ENCODE assay signal across 1 cellular context in the genomic region with DNA sequence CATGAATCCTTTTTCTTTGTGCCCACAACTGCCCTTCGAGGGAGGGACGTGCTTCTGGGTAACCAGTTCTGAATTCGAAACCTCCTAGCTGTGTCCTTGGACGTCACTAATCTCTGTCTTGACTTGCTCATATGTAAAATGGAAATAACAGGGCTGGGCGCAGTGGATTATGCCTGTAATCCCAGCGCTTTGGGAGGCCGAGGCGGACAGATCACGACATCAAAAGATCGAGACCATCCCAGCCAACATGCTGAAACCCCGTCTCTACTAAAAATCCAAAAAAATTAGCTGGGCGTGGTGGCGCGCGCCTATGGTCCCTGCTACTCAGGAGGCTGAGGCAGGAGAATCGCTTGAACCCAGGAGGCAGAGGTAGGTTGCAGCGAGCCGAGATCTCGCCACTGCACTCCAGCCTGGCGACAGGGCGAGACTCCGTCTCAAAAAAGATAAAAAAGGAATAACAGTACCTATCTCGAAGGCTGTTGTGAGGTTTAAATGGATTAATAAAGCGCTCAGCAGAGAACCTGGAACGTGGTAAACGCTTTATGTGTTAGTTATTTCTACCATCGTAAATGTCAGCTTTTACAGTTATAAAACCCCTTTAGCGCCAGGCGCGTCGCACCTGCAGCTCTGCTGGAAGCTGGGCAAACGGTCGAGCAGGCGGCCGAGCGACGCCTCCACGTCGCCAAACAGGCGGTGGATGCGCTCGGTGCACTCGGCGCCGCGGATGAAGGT.
A peak's percentile ranks its signal among the peaks of the same experiment; 100 is the strongest.
TF ChIP-seq lines count a peak whose summit lies in the region.

No MANE protein-coding gene starts in this region.

TF ChIP-seq in HepG2, 621 proteins besides CTCF, POLR2A, EP300 and RAD21 (continues in another document):
- TF ChIP-seq ZFAT (CRISPR knock-in tag; conservative IDR thresholded peaks at IDR 0.05) = 0 out of 2 replicates have a peak, but pooled peaks have one; percentile 20
- TF ChIP-seq ZSCAN25 (CRISPR knock-in tag; IDR thresholded peaks at IDR 0.05) = no peak
- TF ChIP-seq ZNF460 (CRISPR knock-in tag; IDR thresholded peaks at IDR 0.05; ENCODE audit: borderline replicate concordance) = peak; percentile 83
- TF ChIP-seq ZNF598 (CRISPR knock-in tag; IDR thresholded peaks at IDR 0.05; ENCODE audit: borderline replicate concordance) = no peak
- 0 out of 3 replicates have a peak, but pooled peaks have one; percentile 26 for TF ChIP-seq MXI1 (IDR thresholded peaks at IDR 0.05; ENCODE audit: borderline replicate concordance, low read depth, low read length)
- TF ChIP-seq ZBTB38 (CRISPR knock-in tag; IDR thresholded peaks at IDR 0.05) = peak; percentile 18; the same call in 1 of the 2 replicates
- TF ChIP-seq ZNF552 (CRISPR knock-in tag; IDR thresholded peaks at IDR 0.05; ENCODE audit: borderline replicate concordance) = no peak
- TF ChIP-seq GZF1 (CRISPR knock-in tag; IDR thresholded peaks at IDR 0.05) = 0 out of 2 replicates have a peak, but pooled peaks have one; percentile 16
- no peak for TF ChIP-seq ZNF17 (CRISPR knock-in tag; IDR thresholded peaks at IDR 0.05)
- no peak for TF ChIP-seq ZNF747 (CRISPR knock-in tag; IDR thresholded peaks at IDR 0.05; ENCODE audit: borderline replicate concordance)
- TF ChIP-seq ELF3 (CRISPR knock-in tag; IDR thresholded peaks at IDR 0.05) = no peak
- TF ChIP-seq MIER3 (CRISPR knock-in tag; IDR thresholded peaks at IDR 0.05; ENCODE audit: borderline replicate concordance) = no peak
- no peak for TF ChIP-seq PHF5A (CRISPR knock-in tag; IDR thresholded peaks at IDR 0.05; ENCODE audit: low read depth, unreplicated experiment)
- TF ChIP-seq CBX1 (IDR thresholded peaks at IDR 0.05; ENCODE audit: low read depth) = no peak
- TF ChIP-seq ATF1 (CRISPR knock-in tag; IDR thresholded peaks at IDR 0.05) = no peak
- TF ChIP-seq PCBP1 (IDR thresholded peaks at IDR 0.05; ENCODE audit: borderline replicate concordance, low read depth, low read length) = no peak
- TF ChIP-seq IKZF1 (IDR thresholded peaks at IDR 0.05) = no peak
- no peak for TF ChIP-seq TBL1XR1 (IDR thresholded peaks at IDR 0.05; ENCODE audit: borderline replicate concordance, low read length, partially characterized antibody)
- TF ChIP-seq ATRX (CRISPR knock-in tag; IDR thresholded peaks at IDR 0.05; ENCODE audit: borderline replicate concordance) = no peak
- TF ChIP-seq TIGD3 (CRISPR knock-in tag; IDR thresholded peaks at IDR 0.05; ENCODE audit: borderline replicate concordance) = 0 out of 2 replicates have a peak, but pooled peaks have one; percentile 51
- peak; percentile 18; the same call in 1 of the 2 replicates for TF ChIP-seq ZNF441 (CRISPR knock-in tag; IDR thresholded peaks at IDR 0.05; ENCODE audit: borderline replicate concordance)
- no peak for TF ChIP-seq SUZ12 (IDR thresholded peaks at IDR 0.05; ENCODE audit: low read depth, low read length)
- 0 out of 2 replicates have a peak, but pooled peaks have one; percentile 2 for TF ChIP-seq JUND (CRISPR knock-in tag; IDR thresholded peaks at IDR 0.05)
- TF ChIP-seq ZBTB7B (CRISPR knock-in tag; IDR thresholded peaks at IDR 0.05) = no peak
- no peak for TF ChIP-seq ADNP (CRISPR knock-in tag; IDR thresholded peaks at IDR 0.05)
- no peak for TF ChIP-seq RFXANK (CRISPR knock-in tag; IDR thresholded peaks at IDR 0.05)
- TF ChIP-seq, protein P1, sequence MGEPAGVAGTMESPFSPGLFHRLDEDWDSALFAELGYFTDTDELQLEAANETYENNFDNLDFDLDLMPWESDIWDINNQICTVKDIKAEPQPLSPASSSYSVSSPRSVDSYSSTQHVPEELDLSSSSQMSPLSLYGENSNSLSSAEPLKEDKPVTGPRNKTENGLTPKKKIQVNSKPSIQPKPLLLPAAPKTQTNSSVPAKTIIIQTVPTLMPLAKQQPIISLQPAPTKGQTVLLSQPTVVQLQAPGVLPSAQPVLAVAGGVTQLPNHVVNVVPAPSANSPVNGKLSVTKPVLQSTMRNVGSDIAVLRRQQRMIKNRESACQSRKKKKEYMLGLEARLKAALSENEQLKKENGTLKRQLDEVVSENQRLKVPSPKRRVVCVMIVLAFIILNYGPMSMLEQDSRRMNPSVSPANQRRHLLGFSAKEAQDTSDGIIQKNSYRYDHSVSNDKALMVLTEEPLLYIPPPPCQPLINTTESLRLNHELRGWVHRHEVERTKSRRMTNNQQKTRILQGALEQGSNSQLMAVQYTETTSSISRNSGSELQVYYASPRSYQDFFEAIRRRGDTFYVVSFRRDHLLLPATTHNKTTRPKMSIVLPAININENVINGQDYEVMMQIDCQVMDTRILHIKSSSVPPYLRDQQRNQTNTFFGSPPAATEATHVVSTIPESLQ (CRISPR knock-in tag; conservative IDR thresholded peaks at IDR 0.05) = no peak
- peak; percentile 23; the same call in 1 of the 2 replicates for TF ChIP-seq KLF12 (CRISPR knock-in tag; IDR thresholded peaks at IDR 0.05; ENCODE audit: borderline replicate concordance)
- TF ChIP-seq ZNF343 (CRISPR knock-in tag; IDR thresholded peaks at IDR 0.05) = 0 out of 2 replicates have a peak, but pooled peaks have one; percentile 27
- TF ChIP-seq, protein P2, sequence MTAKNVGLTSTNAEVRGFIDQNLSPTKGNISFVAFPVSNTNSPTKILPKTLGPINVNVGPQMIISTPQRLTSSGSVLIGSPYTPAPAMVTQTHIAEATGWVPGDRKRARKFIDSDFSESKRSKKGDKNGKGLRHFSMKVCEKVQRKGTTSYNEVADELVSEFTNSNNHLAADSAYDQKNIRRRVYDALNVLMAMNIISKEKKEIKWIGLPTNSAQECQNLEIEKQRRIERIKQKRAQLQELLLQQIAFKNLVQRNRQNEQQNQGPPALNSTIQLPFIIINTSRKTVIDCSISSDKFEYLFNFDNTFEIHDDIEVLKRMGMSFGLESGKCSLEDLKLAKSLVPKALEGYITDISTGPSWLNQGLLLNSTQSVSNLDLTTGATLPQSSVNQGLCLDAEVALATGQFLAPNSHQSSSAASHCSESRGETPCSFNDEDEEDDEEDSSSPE (CRISPR knock-in tag; IDR thresholded peaks at IDR 0.05) = 0 out of 2 replicates have a peak, but pooled peaks have one; percentile 6
- no peak for TF ChIP-seq ZNF263 (CRISPR knock-in tag; IDR thresholded peaks at IDR 0.05)
- peak; percentile 27 for TF ChIP-seq TAF15 (IDR thresholded peaks at IDR 0.05; ENCODE audit: low read depth, low read length, poor library complexity, severe bottlenecking)
- TF ChIP-seq THAP7 (CRISPR knock-in tag; IDR thresholded peaks at IDR 0.05) = no peak
- TF ChIP-seq ZNF292 (CRISPR knock-in tag; IDR thresholded peaks at IDR 0.05; ENCODE audit: borderline replicate concordance, low read depth) = no peak; the same call in 1 of the 2 replicates
- no peak; the same call in 1 of the 2 replicates for TF ChIP-seq KLF9 (CRISPR knock-in tag; IDR thresholded peaks at IDR 0.05; ENCODE audit: low read depth)
- TF ChIP-seq EEA1 (CRISPR knock-in tag; IDR thresholded peaks at IDR 0.05; ENCODE audit: borderline replicate concordance) = no peak
- TF ChIP-seq, protein P3, sequence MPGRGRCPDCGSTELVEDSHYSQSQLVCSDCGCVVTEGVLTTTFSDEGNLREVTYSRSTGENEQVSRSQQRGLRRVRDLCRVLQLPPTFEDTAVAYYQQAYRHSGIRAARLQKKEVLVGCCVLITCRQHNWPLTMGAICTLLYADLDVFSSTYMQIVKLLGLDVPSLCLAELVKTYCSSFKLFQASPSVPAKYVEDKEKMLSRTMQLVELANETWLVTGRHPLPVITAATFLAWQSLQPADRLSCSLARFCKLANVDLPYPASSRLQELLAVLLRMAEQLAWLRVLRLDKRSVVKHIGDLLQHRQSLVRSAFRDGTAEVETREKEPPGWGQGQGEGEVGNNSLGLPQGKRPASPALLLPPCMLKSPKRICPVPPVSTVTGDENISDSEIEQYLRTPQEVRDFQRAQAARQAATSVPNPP (CRISPR knock-in tag; IDR thresholded peaks at IDR 0.05) = no peak
- TF ChIP-seq, protein P4, sequence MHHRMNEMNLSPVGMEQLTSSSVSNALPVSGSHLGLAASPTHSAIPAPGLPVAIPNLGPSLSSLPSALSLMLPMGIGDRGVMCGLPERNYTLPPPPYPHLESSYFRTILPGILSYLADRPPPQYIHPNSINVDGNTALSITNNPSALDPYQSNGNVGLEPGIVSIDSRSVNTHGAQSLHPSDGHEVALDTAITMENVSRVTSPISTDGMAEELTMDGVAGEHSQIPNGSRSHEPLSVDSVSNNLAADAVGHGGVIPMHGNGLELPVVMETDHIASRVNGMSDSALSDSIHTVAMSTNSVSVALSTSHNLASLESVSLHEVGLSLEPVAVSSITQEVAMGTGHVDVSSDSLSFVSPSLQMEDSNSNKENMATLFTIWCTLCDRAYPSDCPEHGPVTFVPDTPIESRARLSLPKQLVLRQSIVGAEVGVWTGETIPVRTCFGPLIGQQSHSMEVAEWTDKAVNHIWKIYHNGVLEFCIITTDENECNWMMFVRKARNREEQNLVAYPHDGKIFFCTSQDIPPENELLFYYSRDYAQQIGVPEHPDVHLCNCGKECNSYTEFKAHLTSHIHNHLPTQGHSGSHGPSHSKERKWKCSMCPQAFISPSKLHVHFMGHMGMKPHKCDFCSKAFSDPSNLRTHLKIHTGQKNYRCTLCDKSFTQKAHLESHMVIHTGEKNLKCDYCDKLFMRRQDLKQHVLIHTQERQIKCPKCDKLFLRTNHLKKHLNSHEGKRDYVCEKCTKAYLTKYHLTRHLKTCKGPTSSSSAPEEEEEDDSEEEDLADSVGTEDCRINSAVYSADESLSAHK (CRISPR knock-in tag; IDR thresholded peaks at IDR 0.05; ENCODE audit: borderline replicate concordance) = no peak
- TF ChIP-seq DNMT3B (CRISPR knock-in tag; conservative IDR thresholded peaks at IDR 0.05) = no peak
- 0 out of 2 replicates have a peak, but pooled peaks have one; percentile 38 for TF ChIP-seq NFIB (CRISPR knock-in tag; IDR thresholded peaks at IDR 0.05; ENCODE audit: borderline replicate concordance)
- no peak for TF ChIP-seq SALL2 (CRISPR knock-in tag; IDR thresholded peaks at IDR 0.05)
- no peak for TF ChIP-seq MAFF (IDR thresholded peaks at IDR 0.05; ENCODE audit: low read depth, low read length)
- no peak for TF ChIP-seq TCF7 (IDR thresholded peaks at IDR 0.05; ENCODE audit: low read depth)
- peak; percentile 47; the same call in 1 of the 2 replicates for TF ChIP-seq EED (CRISPR knock-in tag; IDR thresholded peaks at IDR 0.05)
- no peak; the same call in 1 of the 2 replicates for TF ChIP-seq KDM5A (IDR thresholded peaks at IDR 0.05; ENCODE audit: borderline replicate concordance, low read length)
- TF ChIP-seq HCFC1 (IDR thresholded peaks at IDR 0.05; ENCODE audit: low read depth, low read length) = no peak
- no peak for TF ChIP-seq ZSCAN30 (CRISPR knock-in tag; IDR thresholded peaks at IDR 0.05)
- TF ChIP-seq IRF1 (CRISPR knock-in tag; IDR thresholded peaks at IDR 0.05; ENCODE audit: low read depth) = no peak
- no peak for TF ChIP-seq ETV6 (CRISPR knock-in tag; conservative IDR thresholded peaks at IDR 0.05)
- TF ChIP-seq NCOR1 (IDR thresholded peaks at IDR 0.05; ENCODE audit: borderline replicate concordance, low read length) = no peak
- 0 out of 2 replicates have a peak, but pooled peaks have one; percentile 28 for TF ChIP-seq FOXM1 (CRISPR knock-in tag; IDR thresholded peaks at IDR 0.05)
- no peak for TF ChIP-seq KMT2A (CRISPR knock-in tag; IDR thresholded peaks at IDR 0.05)
